In the genomic region with DNA sequence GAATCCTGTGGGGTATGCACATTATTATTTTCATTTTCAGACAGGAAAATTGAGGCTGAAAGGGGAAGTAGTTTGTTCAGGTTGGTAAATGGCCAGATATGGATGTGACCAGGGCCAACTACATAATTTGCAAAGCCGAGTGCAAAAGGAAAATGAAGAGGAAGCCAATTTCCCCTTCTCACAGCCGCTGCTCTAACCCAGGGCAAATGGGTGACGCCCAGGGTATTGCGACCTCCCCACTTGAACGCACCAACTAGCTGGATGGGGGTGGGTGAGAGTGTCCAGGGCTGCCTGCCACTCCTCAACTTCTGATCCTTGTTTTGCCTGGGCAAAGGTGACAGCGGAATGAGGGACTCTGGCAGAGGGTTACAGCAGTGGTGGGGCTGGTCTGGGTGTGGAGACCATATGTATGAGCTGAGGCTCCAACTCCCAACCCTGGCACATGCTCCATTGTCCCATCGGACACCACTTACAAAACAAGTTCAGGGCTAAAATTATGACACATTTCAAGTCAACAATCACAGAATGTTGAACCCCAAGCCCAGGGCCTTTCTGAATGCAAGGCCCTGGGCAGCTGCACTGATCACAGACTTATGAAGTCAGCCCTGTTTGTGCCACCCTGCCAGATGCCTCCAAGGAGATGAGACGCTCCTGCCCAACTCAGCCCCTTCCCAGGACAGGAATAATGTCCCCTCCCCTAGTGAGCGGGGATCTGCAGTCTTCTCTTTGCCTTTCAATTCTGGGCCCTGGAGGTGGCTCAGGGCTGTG, we compare ENCODE assay signal across 11 cellular contexts. TPM values are rescaled to one million over a fixed set of nuclear protein-coding genes. Genes with fewer than 3 reads are reported as not detected.
DNase-seq lines count a peak whose midpoint lies in the region; ATAC-seq and TF ChIP-seq lines count a peak whose summit lies in the region.
"Had no signal": no experiment of that assay in that cellular context is flagged by ENCODE, and none has a peak within 500 bp of the region (broad histone marks: within the 10 kb centered on the region; RNA-seq: fewer than 3 reads in every experiment).

No MANE protein-coding gene starts in this region.

- H3K27me3 ChIP-seq in lower lobe of right lung (ENCODE audit: low read depth): no peaks in the 10 kb centered on the region

- ATAC-seq in GM21723 (IDR thresholded peaks at IDR 0.05; ENCODE audit: unreplicated experiment): peak; percentile 61
- ATAC-seq in lower lobe of right lung: peak; percentile 67 to 73

- intact Hi-C loops in lower lobe of right lung (cut with DNase I): no loop called here

- H3K9me3 ChIP-seq in lower lobe of right lung: no peaks in the 10 kb centered on the region

- H3K4me1 ChIP-seq in lower lobe of right lung: peaks cover 22% of the 10 kb centered on the region

- H3K4me3 ChIP-seq in lower lobe of right lung: no peak overlapping the region

- in situ Hi-C loops in G401 (cut with HindIII; ENCODE audit: low sequenced_read_pairs): no loop called here
- in situ Hi-C loops in ACHN (cut with HindIII; ENCODE audit: low pct_ligation_motif_present, low pct_unique_long_range_greater_than_20kb, low sequenced_read_pairs): no loop called here

- TF ChIP-seq CTCF in lower lobe of right lung (IDR thresholded peaks at IDR 0.05): no peak

- H3K27ac ChIP-seq in lower lobe of right lung: no peak overlapping the region

- no peaks in the 10 kb centered on the region for H3K36me3 ChIP-seq in lower lobe of right lung

- DNase-seq in G401 (ENCODE audit: low spot score) (peak; percentile 48), SKM-1 (lab: John Stamatoyannopoulos, UW; ENCODE audit: unreplicated experiment) (peak; percentile 54), lower lobe of right lung (peak; percentile 60), medulla oblongata (ENCODE audit: extremely low spot score) (no peak), ACHN (no peak), SHP77 (lab: John Stamatoyannopoulos, UW) (no peak), iPS-NIHi11 (ENCODE audit: low spot score) (no peak)
- DNase-seq: activated CD4-positive, alpha-beta T cell treated with anti-CD3 and anti-CD28 coated beads, Interleukin-2, amount 50 U/mL, for 1 hour; COR-L47 had no signal

RNA-seq across cellular contexts. Expression of a gene that starts 1.7 kb away (rescaled TPM):
- not detected in 2 replicates for total RNA-seq in G401 (2014; rRNA removed; shearing (Covaris generic))
- total RNA-seq in lower lobe of right lung: not detected
- total RNA-seq: MCF 10A had no signal

RNA-seq across cellular contexts. Expression of a gene that starts 46.2 kb away (rescaled TPM):
- 15.0 and 26.3 TPM in 2 replicates for total RNA-seq in G401 (2014; rRNA removed; shearing (Covaris generic))
- total RNA-seq in lower lobe of right lung: 106 TPM

RNA-seq across cellular contexts. Expression of a gene that starts 57.9 kb away (rescaled TPM):
- 32.1 and 49.0 TPM in 2 replicates for total RNA-seq in G401 (2014; rRNA removed; shearing (Covaris generic))
- total RNA-seq in lower lobe of right lung: 49.5 TPM

Comparison
In these comparisons a context has a peak if more than half of its experiments do, and no peak if none do; other contexts are left out.
1. DNase-seq: peak in G401 (single experiment), SKM-1 (single experiment) and lower lobe of right lung (single experiment); none in medulla oblongata (single experiment), ACHN (single experiment), SHP77 (0 of 2) and iPS-NIHi11 (single experiment).